1 cellular context compared by ENCODE assay signal in genomic region chr13:24215007-24215633, GRCh38.
TF ChIP-seq lines count a peak whose summit lies in the region.

No MANE protein-coding gene starts in this region.

TF ChIP-seq in K562, 482 proteins besides CTCF, POLR2A, EP300 and RAD21:
- 0 out of 2 replicates have a peak, but pooled peaks have one; percentile 21 for TF ChIP-seq TFE3 (CRISPR knock-in tag; IDR thresholded peaks at IDR 0.05)
- no peak for TF ChIP-seq CBX2 (IDR thresholded peaks at IDR 0.05; ENCODE audit: insufficient read depth, low read length, poor library complexity, severe bottlenecking)
